11 cellular contexts compared by ENCODE assay signal in the genomic region with DNA sequence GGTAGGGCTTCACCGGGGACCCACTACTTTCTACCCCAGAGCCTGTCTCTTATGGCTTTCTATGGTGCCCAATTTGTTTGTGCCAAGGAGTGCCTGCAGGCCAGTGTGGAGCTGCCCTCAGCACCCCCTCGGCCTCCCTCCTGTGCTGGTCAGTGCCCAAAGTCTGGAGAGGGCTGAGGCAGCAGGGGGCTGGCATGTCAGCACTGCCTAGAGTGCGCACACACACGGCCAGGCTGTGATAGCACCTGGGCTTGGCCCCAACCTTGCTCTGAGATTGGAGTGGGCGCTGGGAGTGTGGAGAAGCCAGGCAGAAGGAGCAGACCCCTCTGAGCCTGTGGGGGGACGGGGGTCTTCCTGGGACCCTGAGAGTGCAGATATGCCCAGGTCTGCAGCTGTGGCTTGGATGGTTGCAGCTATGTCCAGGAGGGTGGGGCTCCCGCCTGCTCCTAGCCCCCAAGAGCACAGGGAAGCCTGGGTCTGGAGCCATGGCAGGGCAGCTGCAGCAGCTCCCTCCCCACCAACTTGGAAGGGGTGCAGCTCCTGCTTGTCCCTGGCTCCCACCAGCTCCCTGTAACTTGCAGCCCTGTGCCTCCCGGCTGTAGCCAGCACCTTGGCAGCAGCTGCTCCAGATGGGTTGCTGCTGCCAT. TPM values are rescaled to one million over a fixed set of nuclear protein-coding genes. Genes with fewer than 3 reads are reported as not detected.
"Had no signal": no experiment of that assay in that cellular context is flagged by ENCODE, and none has a peak within 500 bp of the region (broad histone marks: within the 10 kb centered on the region; RNA-seq: fewer than 3 reads in every experiment).

No MANE protein-coding gene starts in this region.

- H3K27ac Mint-ChIP-seq: GM23338, H9, HFFc6 had no signal

- H3K9me3 ChIP-seq: HAP-1 had no signal

- H3K4me1 ChIP-seq: HAP-1 had no signal

- H3K4me3 Mint-ChIP-seq: GM23338, H9, HFFc6 had no signal

- H3K4me1 Mint-ChIP-seq: GM23338, H9 had no signal

- ATAC-seq: GM23338, HCT116 had no signal

- H3K36me3 ChIP-seq: HAP-1 had no signal

- H3K4me3 ChIP-seq: GM23248, GM23338, HAP-1 had no signal

- H3K27ac ChIP-seq: GM23248 had no signal

- DNase-seq: GM23248, GOT3, H7, H9, HCEC 1CT, HFFc6 had no signal

- H3K9me3 Mint-ChIP-seq: GM23338, HFFc6 had no signal

RNA-seq across cellular contexts. Expression of gene GAGE1, which starts 46.3 kb away (rescaled TPM):
- total RNA-seq: GM23248, GM23338, H1, H4, H7, H9, HFFc6 had no signal
- polyA plus RNA-seq: GM23248, H1 had no signal

RNA-seq across cellular contexts. Expression of gene PAGE1, which starts 50.7 kb away (rescaled TPM):
- total RNA-seq: GM23248, GM23338, H1, H7, H9 had no signal
- polyA plus RNA-seq: GM23248, GM23338, H1 had no signal

RNA-seq across cellular contexts. Expression of gene GAGE2A, which starts 55.8 kb away (rescaled TPM):
- total RNA-seq: GM23248, GM23338, H1, H4, H7, H9, HFFc6 had no signal
- polyA plus RNA-seq: GM23248, GM23338, H1 had no signal
